In genomic region chr6:87322304-87323212, GRCh38 we compare ENCODE assay signal across 8 cellular contexts. TPM values are rescaled to one million over a fixed set of nuclear protein-coding genes. Genes with fewer than 3 reads are reported as not detected.
DNase-seq lines count a peak whose midpoint lies in the region; ATAC-seq and TF ChIP-seq lines count a peak whose summit lies in the region.

A gene with protein sequence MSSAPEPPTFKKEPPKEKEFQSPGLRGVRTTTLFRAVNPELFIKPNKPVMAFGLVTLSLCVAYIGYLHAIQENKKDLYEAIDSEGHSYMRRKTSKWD (plus strand): TSS chr6:87322588. CDS start chr6:87337032, 14,444 bp downstream.

- peaks cover 8% of the 10 kb centered on the region for H3K9me3 Mint-ChIP-seq in activated CD4-positive, alpha-beta T cell treated with anti-CD3 and anti-CD28 coated beads, Interleukin-2, amount 10 ng/mL, durations not matched to agents 7 days and 5 days

- H3K4me3 ChIP-seq in BLaER1 treated with 17β-estradiol and CSF1 and Interleukin-3, amounts not matched to agents 10 nM and 100 nM = peak within 1 kb of the TSS; percentile 64 to 78 (median 72)
- peak within 1 kb of the TSS; percentile 80 for H3K4me3 ChIP-seq in lower leg skin (ENCODE audit: low read depth, poor library complexity, severe bottlenecking)

- no peaks in the 10 kb centered on the region for H3K27me3 ChIP-seq in BLaER1 treated with 17β-estradiol and CSF1 and Interleukin-3, amounts not matched to agents 10 nM and 100 nM

- peak within 1 kb of the TSS; percentile 47 to 70 (median 56) for H3K4me2 ChIP-seq in BLaER1 treated with 17β-estradiol and CSF1 and Interleukin-3, amounts not matched to agents 10 nM and 100 nM

- CTCF ChIA-PET in activated CD4-positive, alpha-beta T cell treated with anti-CD3 and anti-CD28 coated beads, Interleukin-2, amount 10 ng/mL, durations not matched to agents 7 days and 5 days (lab: Charles Lee) = interaction anchor here (1.0 to 1.3 kb wide), 5 partner anchors 14 to 182 kb away, joined by 3 to 4 read pairs (median 3); no protein-coding TSS in a partner anchor

- no peaks in the 10 kb centered on the region for H3K36me3 ChIP-seq in BLaER1 treated with 17β-estradiol and CSF1 and Interleukin-3, amounts not matched to agents 10 nM and 100 nM

- H3K4me1 ChIP-seq in BLaER1 treated with 17β-estradiol and CSF1 and Interleukin-3, amounts not matched to agents 10 nM and 100 nM = no peaks in the 10 kb centered on the region

- peak within 1 kb of the TSS; percentile 29 to 71 (median 62); a peak in 19 of 22 replicates for H3K27ac ChIP-seq in BLaER1 treated with 17β-estradiol and CSF1 and Interleukin-3, amounts not matched to agents 10 nM and 100 nM

- POLR2A ChIA-PET in activated CD4-positive, alpha-beta T cell treated with anti-CD3 and anti-CD28 coated beads, Interleukin-2, amount 10 ng/mL, durations not matched to agents 7 days and 5 days (lab: Charles Lee) = no interaction called here

- H3K4me1 Mint-ChIP-seq in activated CD4-positive, alpha-beta T cell treated with anti-CD3 and anti-CD28 coated beads, Interleukin-2, amount 10 ng/mL, durations not matched to agents 7 days and 5 days = peaks cover 22% of the 10 kb centered on the region

- intact Hi-C loops in lower leg skin (cut with DNase I; ENCODE audit: low total_unique reads) = no loop called here

- H4K20me1 ChIP-seq in BLaER1 treated with 17β-estradiol and CSF1 and Interleukin-3, amounts not matched to agents 10 nM and 100 nM = no peaks in the 10 kb centered on the region

- peak within 1 kb of the TSS; percentile 93 for H3K27ac Mint-ChIP-seq in activated CD4-positive, alpha-beta T cell treated with anti-CD3 and anti-CD28 coated beads, Interleukin-2, amount 10 ng/mL, durations not matched to agents 7 days and 5 days

- TF ChIP-seq CTCF in lower leg skin (IDR thresholded peaks at IDR 0.05) = peak in 2 of 3 donors; percentile 83 to 90

- H3K27me3 Mint-ChIP-seq in activated CD4-positive, alpha-beta T cell treated with anti-CD3 and anti-CD28 coated beads, Interleukin-2, amount 10 ng/mL, durations not matched to agents 7 days and 5 days = peaks cover 2% of the 10 kb centered on the region

- peak within 1 kb of the TSS; percentile 94 for H3K4me3 Mint-ChIP-seq in activated CD4-positive, alpha-beta T cell treated with anti-CD3 and anti-CD28 coated beads, Interleukin-2, amount 10 ng/mL, durations not matched to agents 7 days and 5 days

- H3K9me3 ChIP-seq in BLaER1 treated with 17β-estradiol and CSF1 and Interleukin-3, amounts not matched to agents 10 nM and 100 nM (replicated peaks in 1 of 11) = no peaks in the 10 kb centered on the region

- TF ChIP-seq POLR2A in GM19099 (IDR thresholded peaks at IDR 0.05; ENCODE audit: extremely low read depth, insufficient read length, low read depth) (peak; percentile 83), lower leg skin (IDR thresholded peaks at IDR 0.05) (no peak)

- peaks cover 6% of the 10 kb centered on the region for H3K36me3 Mint-ChIP-seq in activated CD4-positive, alpha-beta T cell treated with anti-CD3 and anti-CD28 coated beads, Interleukin-2, amount 10 ng/mL, durations not matched to agents 7 days and 5 days (ENCODE audit: low read depth)

- ATAC-seq in HG03354 (IDR thresholded peaks at IDR 0.05; ENCODE audit: poor library complexity, severe bottlenecking, unreplicated experiment) = peak; percentile 99

- WGBS in lower leg skin, 2 donors = 1% methylated on average over 50 to 60 of the region's 60 CpGs

- peak within 1 kb of the TSS; percentile 69 to 81 (median 77) for H3K9ac ChIP-seq in BLaER1 treated with 17β-estradiol and CSF1 and Interleukin-3, amounts not matched to agents 10 nM and 100 nM

- DNase-seq in NCI-H526 (lab: John Stamatoyannopoulos, UW) (peak; percentile 20 to 90), dermis blood vessel endothelial cell (peak; percentile 83), lower leg skin (ENCODE audit: low spot score in 2 of 2) (peak; percentile 69 to 95)
- peak; percentile 87 for DNase-seq in activated CD4-positive, alpha-beta T cell treated with anti-CD3 and anti-CD28 coated beads, Interleukin-2, amount 10 ng/mL, durations not matched to agents 7 days and 5 days
- DNase-seq in stimulated activated CD4-positive, alpha-beta T cell treated with anti-CD3 and anti-CD28 coated beads, Interleukin-4, amount 100 ng/mL, for 24 hours = peak; percentile 89

RNA-seq across cellular contexts. Expression of the gene that starts here (rescaled TPM):
- total RNA-seq in activated CD4-positive, alpha-beta T cell treated with anti-CD3 and anti-CD28 coated beads, Interleukin-2, amount 10 ng/mL, durations not matched to agents 7 days and 5 days = 10 to 100 TPM; 10.9 to 11.6 TPM
- total RNA-seq in dermis blood vessel endothelial cell (3.8 and 4.3 TPM in 2 replicates), lower leg skin (1 to 10 TPM; 3.1 to 6.2 (median 4.5) TPM)

Comparison
In these comparisons a context has a peak if more than half of its experiments do, and no peak if none do; other contexts are left out.
1. Peak in every context shown above with its lines: DNase-seq, ATAC-seq, H3K4me3 ChIP-seq and H3K27ac ChIP-seq.